ENCODE assay signal across 20 cellular contexts in genomic region chr16:88023786-88024185, GRCh38.
"Had no signal": no experiment of that assay in that cellular context is flagged by ENCODE, and none has a peak within 500 bp of the region (broad histone marks: within the 10 kb centered on the region; RNA-seq: fewer than 3 reads in every experiment).

No MANE protein-coding gene starts in this region.

- H3K27me3 ChIP-seq: body of pancreas, hepatocyte had no signal

- H3K4me1 ChIP-seq: body of pancreas had no signal

- H3K27ac Mint-ChIP-seq: activated B cell treated with CpG ODN at 0.5 μM for 24 hours; activated CD4-positive, alpha-beta T cell treated with anti-CD3 and anti-CD28 coated beads for 36 hours; activated T-cell treated with anti-CD3 and anti-CD28 coated beads, Interleukin-2, amount 50 U/mL, for 72 hours; nephron; T-helper 1 cell treated with Interleukin-12 subunit alpha and Interleukin-12 subunit beta and Interleukin-4 antibody, amounts not matched to agents 30 μg/mL and 1 μg/mL, for 36 hours had no signal

- H3K4me2 ChIP-seq: hepatocyte had no signal

- DNase-seq: activated B cell treated with CpG ODN at 0.5 μM for 24 hours; activated CD4-positive, alpha-beta T cell treated with anti-CD3 and anti-CD28 coated beads for 36 hours; activated CD4-positive, alpha-beta T cell treated with anti-CD3 and anti-CD28 coated beads, Interleukin-2, amount 50 U/mL, for 4 hours; activated CD8-positive, alpha-beta memory T cell treated with anti-CD3 and anti-CD28 coated beads, Interleukin-2, amount 50 U/mL, for 48 hours; activated gamma-delta T cell; activated naive CD4-positive, alpha-beta T cell treated with anti-CD3 and anti-CD28 coated beads, Interleukin-2, amount 50 U/mL, for 16 hours; activated T-cell treated with anti-CD3 and anti-CD28 coated beads, Interleukin-2, amount 50 U/mL, for 72 hours; anterior cingulate cortex; body of pancreas; effector memory CD4-positive, alpha-beta T cell; foreskin melanocyte; kidney glomerular epithelial cell; occipital lobe; stimulated activated CD4-positive, alpha-beta T cell treated with anti-CD3 and anti-CD28 coated beads, Interleukin-2, amount 100 ng/mL, for 48 hours; stimulated activated CD8-positive, alpha-beta memory T cell treated with anti-CD3 and anti-CD28 coated beads, Interleukin-4, amount 100 ng/mL, for 48 hours; stimulated activated naive CD4-positive, alpha-beta T cell; T1000 had no signal

- H3K27ac ChIP-seq: body of pancreas, hepatocyte had no signal

- H3K4me3 ChIP-seq: body of pancreas, hepatocyte had no signal

- H2AFZ ChIP-seq: hepatocyte had no signal

- H3K9me3 ChIP-seq: body of pancreas had no signal

- ATAC-seq: activated CD4-positive, alpha-beta T cell treated with anti-CD3 and anti-CD28 coated beads for 36 hours; activated T-cell treated with anti-CD3 and anti-CD28 coated beads, Interleukin-2, amount 50 U/mL, for 72 hours; body of pancreas had no signal

- H3K27me3 Mint-ChIP-seq: activated B cell treated with CpG ODN at 0.5 μM for 24 hours; activated CD4-positive, alpha-beta T cell treated with anti-CD3 and anti-CD28 coated beads for 36 hours had no signal

- H3K9me3 Mint-ChIP-seq: activated B cell treated with CpG ODN at 0.5 μM for 24 hours; activated T-cell treated with anti-CD3 and anti-CD28 coated beads, Interleukin-2, amount 50 U/mL, for 72 hours; nephron; T-helper 1 cell treated with Interleukin-12 subunit alpha and Interleukin-12 subunit beta and Interleukin-4 antibody, amounts not matched to agents 30 μg/mL and 1 μg/mL, for 36 hours had no signal

- H3K4me3 Mint-ChIP-seq: activated B cell treated with CpG ODN at 0.5 μM for 24 hours; activated CD4-positive, alpha-beta T cell treated with anti-CD3 and anti-CD28 coated beads for 36 hours; activated T-cell treated with anti-CD3 and anti-CD28 coated beads, Interleukin-2, amount 50 U/mL, for 72 hours; nephron; T-helper 1 cell treated with Interleukin-12 subunit alpha and Interleukin-12 subunit beta and Interleukin-4 antibody, amounts not matched to agents 30 μg/mL and 1 μg/mL, for 36 hours had no signal
